ENCODE assay signal across 8 cellular contexts in the genomic region with DNA sequence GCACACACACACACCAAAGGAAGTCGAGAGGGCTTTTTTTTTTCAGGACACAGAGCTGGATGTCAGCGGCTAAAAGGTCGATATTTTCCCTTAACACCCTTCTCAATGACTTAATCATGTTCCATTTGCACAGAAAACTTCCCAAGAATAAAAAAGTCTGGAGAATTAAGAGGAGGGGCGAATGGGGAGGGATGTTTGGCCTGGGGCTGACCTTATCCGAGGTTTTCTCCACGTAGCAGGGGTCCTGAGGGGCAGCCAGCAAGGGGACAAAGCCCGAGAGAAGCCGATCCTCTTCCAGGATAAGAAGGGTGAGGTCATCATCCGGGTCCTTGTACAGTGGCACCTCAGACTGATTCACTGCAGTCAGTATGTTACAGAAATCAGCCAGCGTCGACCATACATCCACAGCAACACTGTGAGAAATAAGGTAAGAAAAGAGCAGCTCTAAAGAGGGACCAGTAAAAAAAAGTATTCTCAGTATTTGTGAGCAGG.
DNase-seq lines count a peak whose midpoint lies in the region; ATAC-seq, FAIRE-seq and TF ChIP-seq lines count a peak whose summit lies in the region.

No MANE protein-coding gene starts in this region.

- no peak for TF ChIP-seq CTCF in HFF-Myc (IDR thresholded peaks at IDR 0.05; ENCODE audit: low read depth, low read length, missing control alignments)
- no peak for TF ChIP-seq CTCF in body of pancreas (IDR thresholded peaks at IDR 0.05)
- TF ChIP-seq CTCF in keratinocyte (optimal IDR thresholded peaks at IDR 0.05 in 1 of 3, IDR thresholded peaks at IDR 0.05 in 1 of 3, conservative IDR thresholded peaks at IDR 0.05 in 1 of 3; ENCODE audit: extremely low read depth in 1 of 3, insufficient read depth in 2 of 3, low read length in 3 of 3), result no peak

- peak overlapping the region; percentile 49 for H2AFZ ChIP-seq in keratinocyte (ENCODE audit: control insufficient read depth, low read length)

- no peak for DNase-seq in HFF-Myc (ENCODE audit: extremely low read depth, low read depth)
- DNase-seq in body of pancreas, result peak; percentile 51 to 72 (median 60)
- no peak for DNase-seq in keratinocyte (ENCODE audit: low read depth, low spot score)
- DNase-seq in erythroblast (lab: John Stamatoyannopoulos, UW), result no peak
- no peak for DNase-seq in posterior vena cava (ENCODE audit: low spot score)

- 19 to 22% methylated on average over 11 of the region's 11 CpGs for WGBS in body of pancreas, 2 donors

- H3K36me3 ChIP-seq in body of pancreas (replicated peaks in 1 of 2; ENCODE audit: insufficient read depth in 1 of 2, low read depth in 2 of 2) (peaks cover 0 to 2% of the 10 kb centered on the region in 2 donors), keratinocyte (ENCODE audit: control insufficient read depth in 2 of 2, extremely low read depth in 1 of 2, insufficient read depth in 2 of 2, low read length in 2 of 2) (peaks cover 17 to 23% of the 10 kb centered on the region in 2 experiments)

- no peaks in the 10 kb centered on the region for H3K9me3 ChIP-seq in body of pancreas
- H3K9me3 ChIP-seq in keratinocyte (ENCODE audit: control insufficient read depth, low read depth, low read length), result no peaks in the 10 kb centered on the region

- peak; percentile 56 for ATAC-seq in body of pancreas
- ATAC-seq in GM19328 (IDR thresholded peaks at IDR 0.05; ENCODE audit: unreplicated experiment), result no peak
- no peak for ATAC-seq in HG02798 (IDR thresholded peaks at IDR 0.05; ENCODE audit: poor library complexity, unreplicated experiment)

- H3K4me2 ChIP-seq in keratinocyte (ENCODE audit: control insufficient read depth, extremely low read depth, insufficient read depth, low read depth, low read length), result peak overlapping the region; percentile 64

- H3K4me3 ChIP-seq in HFF-Myc (replicated peaks; ENCODE audit: low read depth, low read length) (0 out of 2 replicates have a peak overlapping the region, but pooled peaks have one; percentile 2), body of pancreas (no peak overlapping the region), keratinocyte (ENCODE audit: control insufficient read depth in 2 of 3, extremely low read depth in 1 of 3, insufficient read depth in 2 of 3, low read depth in 1 of 3, low read length in 3 of 3) (peak overlapping the region in 2 of 3 experiments; percentile 30 to 37), skin epidermis (no peak overlapping the region)

- H3K9ac ChIP-seq in keratinocyte (ENCODE audit: control insufficient read depth, extremely low read depth, insufficient read depth, low read length), result peak overlapping the region; percentile 75

- no peaks in the 10 kb centered on the region for H3K27me3 ChIP-seq in body of pancreas
- no peaks in the 10 kb centered on the region for H3K27me3 ChIP-seq in keratinocyte (ENCODE audit: control insufficient read depth, extremely low read depth, insufficient read depth, low read length)

- H3K9me1 ChIP-seq in keratinocyte (ENCODE audit: control insufficient read depth, extremely low read depth, insufficient read depth, low read length), result peaks cover 3% of the 10 kb centered on the region

- no peaks in the 10 kb centered on the region for H3K79me2 ChIP-seq in keratinocyte (ENCODE audit: control insufficient read depth, insufficient read depth, low read length)

- dilution Hi-C loops in keratinocyte (cut with MboI; ENCODE audit: extremely low pct_ligation_motif_present, low sequenced_read_pairs), result no loop called here

- H3K4me1 ChIP-seq in body of pancreas (peaks cover 43% of the 10 kb centered on the region), keratinocyte (ENCODE audit: control insufficient read depth, extremely low read depth, insufficient read depth, low read length) (peaks cover 38% of the 10 kb centered on the region)

- TF ChIP-seq POLR2A in body of pancreas (IDR thresholded peaks at IDR 0.05) (no peak), erythroblast (IDR thresholded peaks at IDR 0.05; ENCODE audit: low read length) (no peak)

- H3K27ac ChIP-seq in body of pancreas (peak overlapping the region; percentile 63 to 90 (median 84)), keratinocyte (ENCODE audit: control insufficient read depth, insufficient read depth, low read length) (peak overlapping the region; percentile 75), skin epidermis (peak overlapping the region in 19 of 21 experiments; percentile 26 to 82 (median 66))

- no peaks in the 10 kb centered on the region for H4K20me1 ChIP-seq in keratinocyte (ENCODE audit: control insufficient read depth, extremely low read depth, insufficient read depth, low read length)

- FAIRE-seq in keratinocyte (lab: Jason Lieb, UNC), result peak; percentile 51

- intact Hi-C loops in body of pancreas (cut with DNase I) (no loop called here), posterior vena cava (cut with DNase I) (loop anchor here in 1 of 2 donors (10.0 kb wide), 1 partner anchor 62 kb away; no protein-coding TSS in a partner anchor)

Comparison
In these comparisons a context has a peak if more than half of its experiments do, and no peak if none do; other contexts are left out.
1. DNase-seq: peak in body of pancreas (4 of 4); none in HFF-Myc (single experiment), keratinocyte (single experiment), erythroblast (0 of 2) and posterior vena cava (single experiment).
2. H3K4me3 ChIP-seq: peak in HFF-Myc (single experiment) and keratinocyte (2 of 3); none in body of pancreas (0 of 2) and skin epidermis (0 of 7).
3. Peak in every context shown above with its lines, with median percentiles within 50 percentile points of each other: H3K27ac ChIP-seq.